ENCODE assay signal across 33 cellular contexts in the genomic region with DNA sequence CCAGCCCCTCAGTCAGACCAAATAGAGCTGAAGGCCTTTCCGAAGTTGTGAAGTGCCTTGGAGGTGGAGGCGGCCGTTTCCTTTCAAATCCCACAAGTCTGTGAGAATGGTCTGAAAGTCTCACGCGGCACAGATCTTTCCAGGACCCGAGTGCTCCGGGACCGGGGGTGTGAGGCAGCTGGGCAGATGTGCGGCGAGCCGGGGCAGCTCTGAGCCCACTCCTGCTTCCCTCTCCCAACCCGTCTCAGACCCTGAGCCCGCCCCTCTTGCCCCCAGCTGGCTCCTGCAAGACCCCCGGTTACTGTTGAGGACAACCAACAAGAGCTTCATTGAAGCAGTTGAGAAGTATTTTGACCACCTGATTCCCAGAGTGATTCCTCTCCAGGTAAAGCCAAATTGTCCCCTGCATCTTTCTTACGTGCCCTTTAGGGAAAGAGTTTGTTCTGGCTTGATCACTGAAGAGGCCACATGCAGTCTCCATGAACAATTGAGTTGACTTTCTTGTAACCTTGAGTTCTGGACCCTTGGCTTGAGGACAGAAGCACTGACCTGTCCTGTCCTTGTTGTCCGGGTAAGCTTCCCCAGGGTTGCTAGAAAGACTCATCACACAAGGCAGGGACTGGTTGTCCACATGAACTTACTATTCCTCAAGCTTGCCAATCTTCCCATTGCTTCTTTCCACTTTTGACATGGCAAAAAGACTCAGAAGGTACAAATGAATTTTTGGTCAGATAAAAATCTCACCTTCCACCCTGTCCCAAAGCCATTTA. TPM values are rescaled to one million over a fixed set of nuclear protein-coding genes. Genes with fewer than 3 reads are reported as not detected.
"Had no signal": no experiment of that assay in that cellular context is flagged by ENCODE, and none has a peak within 500 bp of the region (broad histone marks: within the 10 kb centered on the region; RNA-seq: fewer than 3 reads in every experiment).

No MANE protein-coding gene starts in this region.

- H3K4me3 Mint-ChIP-seq: activated CD8-positive, alpha-beta T cell treated with anti-CD3 and anti-CD28 coated beads for 36 hours; activated naive CD8-positive, alpha-beta T cell; activated T-cell treated with anti-CD3 and anti-CD28 coated beads, Interleukin-2, amount 50 U/mL, for 24 hours; activated T-cell treated with anti-CD3 and anti-CD28 coated beads, Interleukin-2, amount 50 U/mL, for 72 hours; endodermal cell; T-cell; T-helper 1 cell treated with Interleukin-12 subunit alpha and Interleukin-12 subunit beta and Interleukin-4 antibody, amounts not matched to agents 30 μg/mL and 1 μg/mL, for 36 hours had no signal

- H3K27ac Mint-ChIP-seq: activated CD8-positive, alpha-beta T cell treated with anti-CD3 and anti-CD28 coated beads for 36 hours; activated naive CD8-positive, alpha-beta T cell; activated T-cell treated with anti-CD3 and anti-CD28 coated beads, Interleukin-2, amount 50 U/mL, for 24 hours; activated T-cell treated with anti-CD3 and anti-CD28 coated beads, Interleukin-2, amount 50 U/mL, for 72 hours; endodermal cell; T-cell; T-helper 1 cell treated with Interleukin-12 subunit alpha and Interleukin-12 subunit beta and Interleukin-4 antibody, amounts not matched to agents 30 μg/mL and 1 μg/mL, for 36 hours had no signal

- FAIRE-seq: astrocyte had no signal

- H3K27me3 ChIP-seq: colonic mucosa had no signal

- H3K4me1 Mint-ChIP-seq: endodermal cell, T-cell had no signal

- H3K27me3 Mint-ChIP-seq: activated CD8-positive, alpha-beta T cell treated with anti-CD3 and anti-CD28 coated beads for 36 hours; activated naive CD8-positive, alpha-beta T cell had no signal

- H3K36me3 Mint-ChIP-seq: T-cell had no signal

- H3K4me1 ChIP-seq: colonic mucosa, foreskin keratinocyte, gastrocnemius medialis, heart left ventricle had no signal

- H3K4me3 ChIP-seq: colonic mucosa, gastrocnemius medialis, heart left ventricle had no signal

- DNase-seq: activated CD4-positive, alpha-beta T cell treated with anti-CD3 and anti-CD28 coated beads for 4 hours; activated CD4-positive, alpha-beta T cell treated with anti-CD3 and anti-CD28 coated beads, Interleukin-2, amount 50 U/mL, for 1 hour; activated CD4-positive, alpha-beta T cell treated with anti-CD3 and anti-CD28 coated beads, Interleukin-2, amount 50 U/mL, for 48 hours; activated CD4-positive, CD25-positive, alpha-beta regulatory T cell; activated CD4-positive, CD25-positive, alpha-beta regulatory T cell treated with anti-CD3 and anti-CD28 coated beads, Interleukin-2, amount 50 U/mL, for 72 hours; activated CD8-positive, alpha-beta memory T cell treated with anti-CD3 and anti-CD28 coated beads, Interleukin-2, amount 50 U/mL, for 48 hours; activated CD8-positive, alpha-beta T cell treated with anti-CD3 and anti-CD28 coated beads for 36 hours; activated effector memory CD4-positive, alpha-beta T cell treated with Interleukin-2 at 50 U/mL for 16 hours; activated gamma-delta T cell treated with Interleukin-2 at 50 U/mL for 16 hours; activated naive CD4-positive, alpha-beta T cell treated with anti-CD3 and anti-CD28 coated beads, Interleukin-2, amount 50 U/mL, for 16 hours; activated naive CD4-positive, alpha-beta T cell treated with Interleukin-2 at 50 U/mL for 16 hours; activated T-cell treated with anti-CD3 and anti-CD28 coated beads for 4 hours; activated T-cell treated with anti-CD3 and anti-CD28 coated beads, Interleukin-2, amount 50 U/mL, for 24 hours; activated T-cell treated with anti-CD3 and anti-CD28 coated beads, Interleukin-2, amount 50 U/mL, for 72 hours; amniotic stem cell; anterior cingulate cortex; brain microvascular endothelial cell; central memory CD4-positive, alpha-beta T cell; cerebellar nuclear complex; colonic mucosa; effector memory CD4-positive, alpha-beta T cell; endodermal cell; foreskin keratinocyte; gastrocnemius medialis; glutamatergic neuron; hypothalamus had no signal

- H3K27ac ChIP-seq: brain microvascular endothelial cell, colonic mucosa, foreskin keratinocyte, gastrocnemius medialis, heart left ventricle had no signal

- ATAC-seq: activated CD8-positive, alpha-beta T cell treated with anti-CD3 and anti-CD28 coated beads for 36 hours; activated T-cell treated with anti-CD3 and anti-CD28 coated beads, Interleukin-2, amount 50 U/mL, for 72 hours; foreskin keratinocyte; gastrocnemius medialis; T-cell had no signal

- H3K36me3 ChIP-seq: brain microvascular endothelial cell, colonic mucosa, gastrocnemius medialis, heart left ventricle had no signal

- H3K9me3 Mint-ChIP-seq: activated T-cell treated with anti-CD3 and anti-CD28 coated beads, Interleukin-2, amount 50 U/mL, for 24 hours; activated T-cell treated with anti-CD3 and anti-CD28 coated beads, Interleukin-2, amount 50 U/mL, for 72 hours; endodermal cell had no signal

- H3K9me3 ChIP-seq: colonic mucosa, gastrocnemius medialis had no signal

RNA-seq across cellular contexts. Expression of a gene that starts 7.5 kb away (rescaled TPM):
- total RNA-seq: dermis microvascular lymphatic vessel endothelial cell, esophagus mucosa, gastrocnemius medialis, heart left ventricle had no signal
